ENCODE assay signal across 19 cellular contexts in the genomic region with DNA sequence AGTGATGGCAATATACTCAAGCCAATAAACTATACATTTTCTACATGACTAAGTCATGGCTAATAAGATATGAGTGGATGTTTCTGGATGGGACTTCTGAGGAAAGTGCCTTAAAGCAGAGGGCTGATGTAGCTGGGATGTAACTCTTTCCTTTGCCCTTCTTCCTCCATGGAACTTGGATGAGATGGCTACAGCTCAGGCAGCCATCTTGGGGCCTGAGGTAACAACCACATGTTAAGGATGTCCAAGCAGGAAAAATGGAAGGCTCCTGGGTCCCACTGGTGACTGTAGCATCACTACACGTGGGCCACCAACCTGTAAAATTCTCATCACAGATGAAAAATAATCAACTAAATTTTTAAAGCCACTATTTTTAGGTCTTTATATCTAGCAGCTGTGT. TPM values are rescaled to one million over a fixed set of nuclear protein-coding genes. Genes with fewer than 3 reads are reported as not detected.
DNase-seq lines count a peak whose midpoint lies in the region; ATAC-seq, FAIRE-seq and TF ChIP-seq lines count a peak whose summit lies in the region.
"Had no signal": no experiment of that assay in that cellular context is flagged by ENCODE, and none has a peak within 500 bp of the region (broad histone marks: within the 10 kb centered on the region; RNA-seq: fewer than 3 reads in every experiment).

No MANE protein-coding gene starts in this region.

- FAIRE-seq in K562 (lab: Jason Lieb, UNC) = no peak
- FAIRE-seq: G401.6, GM12892, GM19239 had no signal

- H3K9me1 ChIP-seq in K562 (ENCODE audit: control insufficient read depth, insufficient read depth, low read length) = no peaks in the 10 kb centered on the region

- intact Hi-C loops in K562 (cut with micrococcal nuclease) = no loop called here
- intact Hi-C loops in heart left ventricle (cut with DNase I) = no loop called here

- ATAC-seq in K562 (no peak), GM19324 (IDR thresholded peaks at IDR 0.05; ENCODE audit: low FRiP score, unreplicated experiment) (no peak), heart left ventricle (no peak)
- no peak for ATAC-seq in activated CD4-positive, CD25-positive, alpha-beta regulatory T cell treated with anti-CD3 and anti-CD28 coated beads, Interleukin-2, amount 50 U/mL, for 24 hours
- ATAC-seq: CD8-positive, alpha-beta T cell; HCT116 had no signal

- H3K4me3 ChIP-seq in HUES48 (ENCODE audit: low read depth, low read length) (no peak overlapping the region), K562 (no peak overlapping the region), iPS-20b (ENCODE audit: low read length) (peak overlapping the region; percentile 33; the same call in 1 of the 2 replicates), osteoblast (ENCODE audit: insufficient read depth, low read length) (no peak overlapping the region), heart left ventricle (no peak overlapping the region)

- in situ Hi-C loops in K562 (cut with MboI) = no loop called here

- no peak for TF ChIP-seq EP300 in K562 (IDR thresholded peaks at IDR 0.05; ENCODE audit: low read length)

- H3K4me2 ChIP-seq in K562 (ENCODE audit: insufficient read depth, low read length) = no peak overlapping the region
- H3K4me2 ChIP-seq in osteoblast (ENCODE audit: insufficient read depth, low read length) = no peak overlapping the region

- H3K27ac ChIP-seq in HUES48 (ENCODE audit: low read depth, low read length) (peak overlapping the region; percentile 37), K562 (ENCODE audit: extremely low read depth, low read depth, low read length) (no peak overlapping the region), iPS-20b (ENCODE audit: low read length) (no peak overlapping the region), osteoblast (ENCODE audit: low read depth, low read length) (no peak overlapping the region), heart left ventricle (no peak overlapping the region)

- POLR2A ChIA-PET in K562 (lab: Yijun Ruan, JAX) = interaction anchor here (0.6 kb wide), 1 partner anchor 283 kb away, joined by 3 read pairs; no protein-coding TSS in a partner anchor

- no peaks in the 10 kb centered on the region for H3K79me2 ChIP-seq in K562 (ENCODE audit: control insufficient read depth, insufficient read depth, low read length)
- H3K79me2 ChIP-seq in osteoblast (ENCODE audit: insufficient read depth, low read length) = no peaks in the 10 kb centered on the region

- TF ChIP-seq RAD21 in K562 (CRISPR knock-in tag; conservative IDR thresholded peaks at IDR 0.05 in 1 of 2, IDR thresholded peaks at IDR 0.05 in 1 of 2) = no peak

- no peak for TF ChIP-seq CTCF in K562 (IDR thresholded peaks at IDR 0.05 in 2 of 3, conservative IDR thresholded peaks at IDR 0.05 in 1 of 3; ENCODE audit: insufficient read depth in 2 of 3, low read depth in 1 of 3, low read length in 3 of 3)
- TF ChIP-seq CTCF in osteoblast (IDR thresholded peaks at IDR 0.05; ENCODE audit: extremely low read depth, low read depth, low read length) = no peak
- no peak for TF ChIP-seq CTCF in heart left ventricle (IDR thresholded peaks at IDR 0.05)

- no TSS peak for BruUV-seq in K562 (replicated peaks; lab: Mats Ljungman, UMichigan)

- H2AFZ ChIP-seq in K562 (ENCODE audit: low read depth, low read length) (no peak overlapping the region), osteoblast (ENCODE audit: low read length) (no peak overlapping the region)

- 0% methylated on average over 1 of the region's 1 CpG for WGBS in K562 (ENCODE audit: insufficient coverage, low coverage, missing lambda C conversion rate)
- WGBS in heart left ventricle, 4 donors = 76 to 87% (median 79%) methylated on average over 1 of the region's 1 CpG

- no peaks in the 10 kb centered on the region for H3K36me3 ChIP-seq in HUES48 (ENCODE audit: control insufficient read depth, insufficient read depth, low read length)
- H3K36me3 ChIP-seq in K562 (ENCODE audit: control insufficient read depth, insufficient read depth, low read length) = no peaks in the 10 kb centered on the region
- H3K36me3 ChIP-seq in iPS-20b (ENCODE audit: insufficient read depth, low read depth, low read length) = no peaks in the 10 kb centered on the region
- H3K36me3 ChIP-seq in osteoblast (ENCODE audit: insufficient read depth, low read length) = no peaks in the 10 kb centered on the region
- H3K36me3 ChIP-seq in heart left ventricle = no peaks in the 10 kb centered on the region

- CTCF ChIA-PET in K562 (lab: Yijun Ruan, JAX; ENCODE audit: low intra/inter-chr PET ratio) = no interaction called here

- H3K9me3 ChIP-seq in HUES48 (ENCODE audit: control insufficient read depth, insufficient read depth, low read length) (no peaks in the 10 kb centered on the region), K562 (replicated peaks; ENCODE audit: control insufficient read depth, insufficient read depth, low read depth, low read length) (no peaks in the 10 kb centered on the region), iPS-20b (ENCODE audit: insufficient read depth, low read depth, low read length) (no peaks in the 10 kb centered on the region), osteoblast (ENCODE audit: low read depth, low read length) (no peaks in the 10 kb centered on the region), heart left ventricle (no peaks in the 10 kb centered on the region)
- H3K9me3 ChIP-seq: Caco-2 had no signal

- peaks cover 12% of the 10 kb centered on the region for H3K4me1 ChIP-seq in HUES48 (ENCODE audit: control insufficient read depth, insufficient read depth, low read length)
- no peaks in the 10 kb centered on the region for H3K4me1 ChIP-seq in K562 (replicated peaks in 1 of 2; ENCODE audit: control insufficient read depth in 2 of 2, insufficient read depth in 2 of 2, low read length in 2 of 2)
- peaks cover 23% of the 10 kb centered on the region; the same call in 1 of the 2 replicates for H3K4me1 ChIP-seq in iPS-20b (ENCODE audit: insufficient read depth, low read length)
- H3K4me1 ChIP-seq in osteoblast (ENCODE audit: insufficient read depth, low read length) = no peaks in the 10 kb centered on the region
- H3K4me1 ChIP-seq in heart left ventricle = no peaks in the 10 kb centered on the region
- H3K4me1 ChIP-seq: Caco-2 had no signal

- no peaks in the 10 kb centered on the region for H4K20me1 ChIP-seq in K562 (replicated peaks; ENCODE audit: control insufficient read depth, insufficient read depth, low read length)
- no peaks in the 10 kb centered on the region for H4K20me1 ChIP-seq in osteoblast (ENCODE audit: insufficient read depth, low read length)

- H3K27me3 ChIP-seq in HUES48 (ENCODE audit: control insufficient read depth, insufficient read depth, low read length) (no peaks in the 10 kb centered on the region), K562 (ENCODE audit: control insufficient read depth in 2 of 2, insufficient read depth in 2 of 2, low read length in 2 of 2) (no peaks in the 10 kb centered on the region), iPS-20b (ENCODE audit: insufficient read depth, low read length) (no peaks in the 10 kb centered on the region), osteoblast (ENCODE audit: insufficient read depth, low read length) (no peaks in the 10 kb centered on the region), heart left ventricle (no peaks in the 10 kb centered on the region)

- TF ChIP-seq POLR2A in K562 (conservative IDR thresholded peaks at IDR 0.05) = no peak
- no peak for TF ChIP-seq POLR2A in heart left ventricle (IDR thresholded peaks at IDR 0.05)

- no peak for DNase-seq in K562 (ENCODE audit: extremely low read depth in 1 of 4, low spot score in 3 of 4)
- no peak for DNase-seq in osteoblast (ENCODE audit: insufficient read length, low spot score, missing footprints)
- DNase-seq in heart left ventricle = no peak
- DNase-seq: C1 segment of cervical spinal cord; Caco-2; CD4-positive, CD25-positive, alpha-beta regulatory T cell; CD8-positive, alpha-beta T cell; DMS153; DND-41; GOT3 had no signal

- H3K9ac ChIP-seq in HUES48 (ENCODE audit: low read depth, low read length) = peak overlapping the region; percentile 18; the same call in 1 of the 2 replicates
- no peak overlapping the region for H3K9ac ChIP-seq in K562 (ENCODE audit: insufficient read depth in 1 of 2, low read depth in 2 of 2, low read length in 2 of 2)
- H3K9ac ChIP-seq in iPS-20b (ENCODE audit: low read depth, low read length) = peak overlapping the region; percentile 49; the same call in 1 of the 2 replicates

TF ChIP-seq in K562, 482 proteins besides CTCF, POLR2A, EP300 and RAD21:
- TF ChIP-seq SMARCE1 (IDR thresholded peaks at IDR 0.05) (no peak), RBM25 (IDR thresholded peaks at IDR 0.05; ENCODE audit: low read depth, low read length, severe bottlenecking) (peak; percentile 22)

RNA-seq across cellular contexts. Expression of a gene that starts 54.4 kb away (rescaled TPM):
- total RNA-seq in K562 (2011; cell fraction: chromatin; rRNA removed; ENCODE audit: low replicate concordance) = 2.1 and 5.4 TPM in 2 replicates
- total RNA-seq in K562 (2011; cell fraction: nucleolus; rRNA removed) = 1.3 and 1.7 TPM in 2 replicates
- total RNA-seq in K562 (2011; cell fraction: nucleoplasm; rRNA removed) = 1.6 and 2.0 TPM in 2 replicates
- 0.82 and 1.4 TPM in 2 replicates for total RNA-seq in K562 (2014; rRNA removed)
- total RNA-seq in K562 (2014; rRNA removed; fragmentation: Illumina TruSeq; extraction: Trizol) = 0.54 and 1.2 TPM in 2 replicates
- 0.62 and 1.9 TPM in 2 replicates for total RNA-seq in K562 (2015; rRNA removed; fragmentation: Illumina TruSeq; extraction: Trizol)
- total RNA-seq in K562 (2021) = 0.75 and 1.1 TPM in 2 replicates
- polyA plus RNA-seq in K562 (2011; rRNA removed) = 0.11 and 0.45 TPM in 2 replicates
- 0.13 TPM in 1 of 2 replicates, not detected in the other for polyA plus RNA-seq in K562 (2011; cell fraction: cytosol; rRNA removed)
- polyA plus RNA-seq in K562 (2011; cell fraction: nucleus; rRNA removed) = 0.04 and 0.18 TPM in 2 replicates
- 0.17 and 0.25 TPM in 2 replicates for polyA plus RNA-seq in K562 (2012)
- 0.28 and 1.6 TPM in 2 replicates for polyA plus RNA-seq in K562 (2014; fragmentation: Illumina TruSeq; extraction: Trizol)
- under 1 TPM; 0.31 to 0.41 TPM for polyA plus RNA-seq in K562 (2014; fragmentation: Nextera tagmentation; extraction: Ambion mirVana)
- 0.36 and 0.67 TPM in 2 replicates for polyA plus RNA-seq in K562 (2014; rRNA removed)
- polyA minus RNA-seq in K562 (2011; rRNA and poly(A)+ RNA removed) = 2.5 TPM in 1 of 2 replicates, not detected in the other
- not detected in 2 replicates for polyA minus RNA-seq in K562 (2011; cell fraction: cytosol; rRNA and poly(A)+ RNA removed)
- polyA minus RNA-seq in K562 (2011; cell fraction: nucleus; rRNA and poly(A)+ RNA removed) = 0.40 TPM in 1 of 2 replicates, not detected in the other
- total RNA-seq in osteoblast = under 0.01 TPM in 2 replicates
- total RNA-seq in heart left ventricle = 1 to 10 TPM in 7 of 9 donors, under 1 TPM in 2; 0.44 to 8.4 (median 2.0) TPM
- under 1 TPM; 0.30 to 0.54 TPM for polyA plus RNA-seq in heart left ventricle
- total RNA-seq: A172 had no signal

Comparison
In these comparisons a context has a peak if more than half of its experiments do, and no peak if none do; other contexts are left out.
1. H3K9ac ChIP-seq: peak in HUES48 (single experiment) and iPS-20b (single experiment); none in K562 (0 of 2).